Comparison of ENCODE assay signal across 15 cellular contexts in genomic region chr3:165883866-165884478, GRCh38. TPM values are rescaled to one million over a fixed set of nuclear protein-coding genes. Genes with fewer than 3 reads are reported as not detected.
DNase-seq lines count a peak whose midpoint lies in the region; ATAC-seq and TF ChIP-seq lines count a peak whose summit lies in the region.
"Had no signal": no experiment of that assay in that cellular context is flagged by ENCODE, and none has a peak within 500 bp of the region (broad histone marks: within the 10 kb centered on the region; RNA-seq: fewer than 3 reads in every experiment).

No MANE protein-coding gene starts in this region.

- peak; percentile 12 for ATAC-seq in body of pancreas
- ATAC-seq in HG02870 (IDR thresholded peaks at IDR 0.05; ENCODE audit: unreplicated experiment): no peak
- ATAC-seq: foreskin keratinocyte; natural killer cell treated with Interleukin-12 subunit alpha and Interleukin-12 subunit beta and Interleukin-15 and Interleukin-18, amount 100 ng/mL, for 72 hours had no signal

- DNase-seq in ACHN: peak; percentile 51
- no peak for DNase-seq in HAP-1 (ENCODE audit: low spot score in 2 of 2)
- DNase-seq in NCI-H774 (lab: John Stamatoyannopoulos, UW): peak; percentile 72
- no peak for DNase-seq in body of pancreas
- no peak for DNase-seq in activated gamma-delta T cell treated with Interleukin-2 at 50 U/mL for 16 hours
- no peak for DNase-seq in NCI-H2227 treated with DMSO at 0.1 percent for 48 hours (lab: John Stamatoyannopoulos, UW)
- no peak for DNase-seq in anterior cingulate cortex (lab: John Stamatoyannopoulos, UW)
- DNase-seq: activated naive CD8-positive, alpha-beta T cell treated with anti-CD3 and anti-CD28 coated beads, Interleukin-2, amount 10 ng/mL, durations not matched to agents 7 days and 5 days; foreskin keratinocyte; kidney glomerular epithelial cell; T-helper 2 cell had no signal

- H3K9me3 ChIP-seq in HAP-1 (no peaks in the 10 kb centered on the region), body of pancreas (no peaks in the 10 kb centered on the region)

- no peak overlapping the region for H3K27ac ChIP-seq in body of pancreas
- H3K27ac ChIP-seq: foreskin keratinocyte had no signal

- H3K36me3 ChIP-seq in HAP-1 (replicated peaks): no peaks in the 10 kb centered on the region
- H3K36me3 ChIP-seq in body of pancreas (replicated peaks in 1 of 2; ENCODE audit: insufficient read depth in 1 of 2, low read depth in 2 of 2): no peaks in the 10 kb centered on the region

- intact Hi-C loops in body of pancreas (cut with DNase I): no loop called here

- no peaks in the 10 kb centered on the region; the same call in 1 of the 2 replicates for H3K4me1 ChIP-seq in HAP-1
- no peaks in the 10 kb centered on the region for H3K4me1 ChIP-seq in body of pancreas
- H3K4me1 ChIP-seq: foreskin keratinocyte had no signal

- H3K4me3 ChIP-seq in HAP-1 (peak overlapping the region; percentile 14), body of pancreas (no peak overlapping the region)
- H3K4me3 ChIP-seq: smooth muscle cell had no signal

- no peak for TF ChIP-seq CTCF in body of pancreas (IDR thresholded peaks at IDR 0.05)

- in situ Hi-C loops in ACHN (cut with HindIII; ENCODE audit: low pct_ligation_motif_present, low pct_unique_long_range_greater_than_20kb, low sequenced_read_pairs) (no loop called here), HAP-1 (cut with MboI; ENCODE audit: low sequenced_read_pairs) (no loop called here)

- 49 to 54% methylated on average over 7 of the region's 7 CpGs for WGBS in body of pancreas, 2 donors

- TF ChIP-seq POLR2A in body of pancreas (IDR thresholded peaks at IDR 0.05): no peak

- no peaks in the 10 kb centered on the region for H3K27me3 ChIP-seq in HAP-1 (ENCODE audit: low read depth)
- no peaks in the 10 kb centered on the region for H3K27me3 ChIP-seq in body of pancreas
- H3K27me3 ChIP-seq: foreskin keratinocyte had no signal

RNA-seq across cellular contexts. Expression of gene BCHE, which starts 46.7 kb away (rescaled TPM):
- 1 to 10 TPM in 1 of 2 donors, under 1 TPM in 1; 0.52 to 4.0 TPM for total RNA-seq in body of pancreas
- total RNA-seq: activated naive CD8-positive, alpha-beta T cell treated with anti-CD3 and anti-CD28 coated beads, Interleukin-2, amount 10 ng/mL, durations not matched to agents 7 days and 5 days; B cell; natural killer cell treated with Interleukin-12 subunit alpha and Interleukin-12 subunit beta and Interleukin-15 and Interleukin-18, amount 100 ng/mL, for 72 hours; smooth muscle cell had no signal

Comparison
In these comparisons a context has a peak if more than half of its experiments do, and no peak if none do; other contexts are left out.
1. DNase-seq: peak in ACHN (single experiment) and NCI-H774 (single experiment); none in HAP-1 (0 of 2), body of pancreas (0 of 4), activated gamma-delta T cell treated with Interleukin-2 at 50 U/mL for 16 hours (single experiment), NCI-H2227 treated with DMSO at 0.1 percent for 48 hours (single experiment) and anterior cingulate cortex (0 of 58).